ENCODE assay signal across 22 cellular contexts in the genomic region with DNA sequence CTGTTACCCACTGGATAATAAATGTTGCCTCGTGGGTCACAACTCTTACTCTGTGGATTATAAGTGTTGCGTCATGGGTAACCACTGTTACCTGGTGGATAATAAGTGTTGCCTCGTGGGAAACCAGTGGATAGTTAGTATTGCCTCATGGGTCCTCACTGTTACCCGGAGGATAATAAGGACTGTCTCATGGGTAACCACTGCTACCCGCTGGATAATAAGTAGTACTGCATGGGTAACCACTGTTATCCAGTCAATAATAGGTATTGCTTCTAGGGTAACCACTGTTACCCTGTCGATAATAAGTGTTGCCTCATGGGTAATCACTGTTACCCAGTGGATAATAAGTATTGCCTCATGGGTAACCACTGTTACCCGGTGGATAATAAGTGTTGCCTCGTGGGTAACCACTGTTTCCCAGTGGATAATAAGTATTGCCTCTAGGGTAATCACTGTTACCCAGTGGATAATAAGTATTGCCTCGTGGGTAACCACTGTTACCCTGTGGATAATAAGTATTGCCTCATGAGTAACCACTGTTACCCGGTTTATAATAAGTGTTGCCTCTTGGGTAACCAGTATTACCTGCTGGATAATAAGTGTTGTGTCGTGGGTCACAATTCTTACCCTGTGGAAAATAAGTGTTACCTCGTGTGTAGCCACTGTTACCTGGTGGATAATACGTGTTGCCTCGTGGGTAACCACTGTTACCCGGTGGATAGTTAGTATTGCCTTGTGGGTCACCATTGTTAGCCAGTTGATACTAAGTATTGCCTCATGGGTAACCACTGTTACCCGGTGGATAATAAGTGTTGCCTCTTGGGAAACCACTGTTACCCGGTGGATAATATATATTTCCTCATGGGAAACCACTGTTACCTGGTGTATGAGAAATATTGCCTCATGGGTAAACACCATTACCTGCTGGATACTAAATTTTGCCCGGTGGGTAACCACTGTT. TPM values are rescaled to one million over a fixed set of nuclear protein-coding genes. Genes with fewer than 3 reads are reported as not detected.
DNase-seq lines count a peak whose midpoint lies in the region; ATAC-seq, FAIRE-seq and TF ChIP-seq lines count a peak whose summit lies in the region.
"Had no signal": no experiment of that assay in that cellular context is flagged by ENCODE, and none has a peak within 500 bp of the region (broad histone marks: within the 10 kb centered on the region; RNA-seq: fewer than 3 reads in every experiment).

No MANE protein-coding gene starts in this region.

- no peak overlapping the region for H3K9ac ChIP-seq in SK-N-SH
- H3K9ac ChIP-seq in adipocyte (ENCODE audit: low read length): no peak overlapping the region

- no peak for TF ChIP-seq EP300 in SK-N-SH (IDR thresholded peaks at IDR 0.05; ENCODE audit: borderline replicate concordance in 1 of 2, low read depth in 1 of 2, low read length in 1 of 2)

- H3K4me1 Mint-ChIP-seq in activated CD4-positive, alpha-beta memory T cell treated with anti-CD3 and anti-CD28 coated beads, Interleukin-2, amount 10 ng/mL, durations not matched to agents 7 days and 5 days: no peaks in the 10 kb centered on the region
- no peaks in the 10 kb centered on the region for H3K4me1 Mint-ChIP-seq in CD8-positive, alpha-beta memory T cell

- no peaks in the 10 kb centered on the region for H3F3A ChIP-seq in SK-N-SH (replicated peaks; ENCODE audit: insufficient read depth)

- peak; percentile 27; the same call in 1 of the 2 replicates for TF ChIP-seq CTCF in SK-N-SH (IDR thresholded peaks at IDR 0.05)
- peak; percentile 20 for TF ChIP-seq CTCF in fibroblast of the aortic adventitia (IDR thresholded peaks at IDR 0.05; ENCODE audit: insufficient read depth, low read length)

- H3K4me3 Mint-ChIP-seq in activated CD4-positive, alpha-beta memory T cell treated with anti-CD3 and anti-CD28 coated beads, Interleukin-2, amount 10 ng/mL, durations not matched to agents 7 days and 5 days: no peak overlapping the region
- no peak overlapping the region for H3K4me3 Mint-ChIP-seq in CD8-positive, alpha-beta memory T cell

- peak; percentile 85 for FAIRE-seq in urothelium cell line (lab: Jason Lieb, UNC)
- FAIRE-seq: A204.1, keratinocyte had no signal

- no peak overlapping the region for H3K4me3 ChIP-seq in SK-N-SH (ENCODE audit: low read depth in 2 of 2, low read length in 1 of 2)
- H3K4me3 ChIP-seq in adipocyte (ENCODE audit: low read length): no peak overlapping the region
- no peak overlapping the region for H3K4me3 ChIP-seq in fibroblast of the aortic adventitia (ENCODE audit: low read depth, low read length)
- no peak overlapping the region for H3K4me3 ChIP-seq in CD8-positive, alpha-beta memory T cell (ENCODE audit: low read length)
- H3K4me3 ChIP-seq: SJSA1, tibial nerve had no signal

- H3K36me3 ChIP-seq in SK-N-SH (replicated peaks in 1 of 2; ENCODE audit: control insufficient read depth in 1 of 2, insufficient read depth in 2 of 2, low read length in 1 of 2) (no peaks in the 10 kb centered on the region), adipocyte (ENCODE audit: control insufficient read depth, insufficient read depth, low read length, severe bottlenecking) (no peaks in the 10 kb centered on the region)
- no peaks in the 10 kb centered on the region for H3K36me3 ChIP-seq in CD8-positive, alpha-beta memory T cell (ENCODE audit: insufficient read depth, low read length)
- H3K36me3 ChIP-seq: SJSA1, tibial nerve had no signal

- TF ChIP-seq RAD21 in SK-N-SH (IDR thresholded peaks at IDR 0.05; ENCODE audit: low read length): no peak

- H3K79me2 ChIP-seq in SK-N-SH (ENCODE audit: insufficient read depth): no peaks in the 10 kb centered on the region

- no peak overlapping the region for H3K27ac ChIP-seq in SK-N-SH (ENCODE audit: low read depth in 2 of 2, low read length in 1 of 2)
- H3K27ac ChIP-seq in CD8-positive, alpha-beta memory T cell (ENCODE audit: low read depth, low read length): no peak overlapping the region
- H3K27ac ChIP-seq: SJSA1, tibial nerve had no signal

- no peaks in the 10 kb centered on the region for H3K36me3 Mint-ChIP-seq in activated CD4-positive, alpha-beta memory T cell treated with anti-CD3 and anti-CD28 coated beads, Interleukin-2, amount 10 ng/mL, durations not matched to agents 7 days and 5 days (ENCODE audit: low read depth)
- H3K36me3 Mint-ChIP-seq in CD8-positive, alpha-beta memory T cell: no peaks in the 10 kb centered on the region

- no peaks in the 10 kb centered on the region for H3K9me2 ChIP-seq in SK-N-SH

- POLR2A ChIA-PET in SK-N-SH (lab: Yijun Ruan, JAX) (no interaction called here), HEK293T (lab: Yijun Ruan, JAX) (no interaction called here)
- POLR2A ChIA-PET in activated CD4-positive, alpha-beta memory T cell treated with anti-CD3 and anti-CD28 coated beads, Interleukin-2, amount 10 ng/mL, durations not matched to agents 7 days and 5 days (lab: Charles Lee): no interaction called here
- POLR2A ChIA-PET in CD8-positive, alpha-beta memory T cell (lab: Charles Lee): no interaction called here

- no peak overlapping the region for H3K4me2 ChIP-seq in SK-N-SH

- 34% methylated on average over 18 of the region's 18 CpGs for WGBS in SK-N-SH (ENCODE audit: low lambda C conversion rate)

- no peak for ATAC-seq in SK-N-SH treated with all-trans-retinoic acid at 6 μM for 48 hours

- H3K27me3 Mint-ChIP-seq in activated CD4-positive, alpha-beta memory T cell treated with anti-CD3 and anti-CD28 coated beads, Interleukin-2, amount 10 ng/mL, durations not matched to agents 7 days and 5 days: no peaks in the 10 kb centered on the region
- no peaks in the 10 kb centered on the region for H3K27me3 Mint-ChIP-seq in CD8-positive, alpha-beta memory T cell

- H2AFZ ChIP-seq in SK-N-SH (ENCODE audit: low read depth): no peak overlapping the region

- CTCF ChIA-PET in SK-N-SH (lab: Yijun Ruan, JAX) (no interaction called here), HEK293T (lab: Yijun Ruan, JAX) (no interaction called here)
- CTCF ChIA-PET in activated CD4-positive, alpha-beta memory T cell treated with anti-CD3 and anti-CD28 coated beads, Interleukin-2, amount 10 ng/mL, durations not matched to agents 7 days and 5 days (lab: Charles Lee): no interaction called here
- CTCF ChIA-PET in CD8-positive, alpha-beta memory T cell (lab: Charles Lee): no interaction called here

- H3K27ac Mint-ChIP-seq in activated CD4-positive, alpha-beta memory T cell treated with anti-CD3 and anti-CD28 coated beads, Interleukin-2, amount 10 ng/mL, durations not matched to agents 7 days and 5 days: no peak overlapping the region
- no peak overlapping the region for H3K27ac Mint-ChIP-seq in CD8-positive, alpha-beta memory T cell

- DNase-seq in SK-N-SH: no peak
- DNase-seq in adipocyte (ENCODE audit: low read depth): peak; percentile 39
- DNase-seq in fibroblast of the aortic adventitia (ENCODE audit: low read depth): peak; percentile 8
- no peak for DNase-seq in urothelium cell line (ENCODE audit: low spot score)
- DNase-seq in activated CD4-positive, alpha-beta memory T cell treated with anti-CD3 and anti-CD28 coated beads, Interleukin-2, amount 10 ng/mL, durations not matched to agents 7 days and 5 days: no peak
- DNase-seq in CD8-positive, alpha-beta memory T cell: no peak
- DNase-seq in HEK293T (ENCODE audit: extremely low spot score): no peak
- DNase-seq: activated CD4-positive, CD25-positive, alpha-beta regulatory T cell treated with anti-CD3 and anti-CD28 coated beads, Interleukin-2, amount 50 U/mL, for 72 hours; activated effector memory CD4-positive, alpha-beta T cell treated with anti-CD3 and anti-CD28 coated beads, Interleukin-2, amount 50 U/mL, for 16 hours; C1 segment of cervical spinal cord; DMS153; head of caudate nucleus; NCI-H1694 treated with DMSO at 0.1 percent for 48 hours; NCI-H510A; stimulated activated naive CD4-positive, alpha-beta T cell treated with Interleukin-2 at 50 U/mL for 16 hours had no signal

- no peaks in the 10 kb centered on the region for H4K20me1 ChIP-seq in SK-N-SH (ENCODE audit: insufficient read depth)

- H3K27me3 ChIP-seq in SK-N-SH (ENCODE audit: insufficient read depth) (no peaks in the 10 kb centered on the region), adipocyte (replicated peaks; ENCODE audit: control insufficient read depth, insufficient read depth, low read length) (no peaks in the 10 kb centered on the region)
- H3K27me3 ChIP-seq in CD8-positive, alpha-beta memory T cell (ENCODE audit: insufficient read depth, low read length, poor library complexity, severe bottlenecking): no peaks in the 10 kb centered on the region
- H3K27me3 ChIP-seq: SJSA1, tibial nerve had no signal

- H3K9me3 Mint-ChIP-seq in activated CD4-positive, alpha-beta memory T cell treated with anti-CD3 and anti-CD28 coated beads, Interleukin-2, amount 10 ng/mL, durations not matched to agents 7 days and 5 days: peaks cover 18% of the 10 kb centered on the region
- no peaks in the 10 kb centered on the region for H3K9me3 Mint-ChIP-seq in CD8-positive, alpha-beta memory T cell

- H3K9me3 ChIP-seq in SK-N-SH (no peaks in the 10 kb centered on the region), adipocyte (ENCODE audit: control insufficient read depth, low read length) (no peaks in the 10 kb centered on the region)
- no peaks in the 10 kb centered on the region for H3K9me3 ChIP-seq in CD8-positive, alpha-beta memory T cell (ENCODE audit: low read length)
- H3K9me3 ChIP-seq: SJSA1 had no signal

- H3K4me1 ChIP-seq in SK-N-SH (ENCODE audit: control insufficient read depth in 1 of 2, insufficient read depth in 2 of 2, low read depth in 1 of 2, low read length in 1 of 2) (no peaks in the 10 kb centered on the region), adipocyte (ENCODE audit: control insufficient read depth, insufficient read depth, low read length) (no peaks in the 10 kb centered on the region)
- no peaks in the 10 kb centered on the region for H3K4me1 ChIP-seq in CD8-positive, alpha-beta memory T cell (ENCODE audit: insufficient read depth, low read length)
- H3K4me1 ChIP-seq: SJSA1, tibial nerve had no signal

TF ChIP-seq in SK-N-SH treated with all-trans-retinoic acid at 6 μM for 48 hours, 23 proteins besides CTCF, POLR2A, EP300 and RAD21 (continues in another document):
- TF ChIP-seq RARB (CRISPR knock-in tag; IDR thresholded peaks at IDR 0.05): no peak

RNA-seq across cellular contexts. Expression of gene NXPE4, which starts 15.7 kb away (rescaled TPM):
- polyA plus RNA-seq in SK-N-SH (2012; rRNA removed): not detected in 2 replicates
- polyA plus RNA-seq in SK-N-SH (2012; cell fraction: cytosol; rRNA removed): not detected in 2 replicates
- not detected in 2 replicates for polyA plus RNA-seq in SK-N-SH (2012; cell fraction: nucleus; rRNA removed)
- total RNA-seq in fibroblast of the aortic adventitia (ENCODE audit: low replicate concordance): not detected in 2 replicates
- total RNA-seq in activated CD4-positive, alpha-beta memory T cell treated with anti-CD3 and anti-CD28 coated beads, Interleukin-2, amount 10 ng/mL, durations not matched to agents 7 days and 5 days: not detected
- not detected for total RNA-seq in CD8-positive, alpha-beta memory T cell
- not detected for polyA plus RNA-seq in CD8-positive, alpha-beta memory T cell
- total RNA-seq: pulmonary artery endothelial cell, SJSA1, tibial nerve had no signal
- polyA plus RNA-seq: keratinocyte, neural cell had no signal

RNA-seq across cellular contexts. Expression of gene NXPE1, which starts 51.6 kb away (rescaled TPM):
- polyA plus RNA-seq in SK-N-SH (2012; rRNA removed): not detected in 2 replicates
- polyA plus RNA-seq in SK-N-SH (2012; cell fraction: cytosol; rRNA removed): not detected in 2 replicates
- polyA plus RNA-seq in SK-N-SH (2012; cell fraction: nucleus; rRNA removed): not detected in 2 replicates
- total RNA-seq in fibroblast of the aortic adventitia (ENCODE audit: low replicate concordance): not detected in 2 replicates
- total RNA-seq in activated CD4-positive, alpha-beta memory T cell treated with anti-CD3 and anti-CD28 coated beads, Interleukin-2, amount 10 ng/mL, durations not matched to agents 7 days and 5 days: not detected
- not detected for total RNA-seq in CD8-positive, alpha-beta memory T cell
- polyA plus RNA-seq in CD8-positive, alpha-beta memory T cell: not detected
- total RNA-seq: pulmonary artery endothelial cell, SJSA1, tibial nerve had no signal
- polyA plus RNA-seq: keratinocyte, neural cell had no signal

Comparison
In these comparisons a context has a peak if more than half of its experiments do, and no peak if none do; other contexts are left out.
1. DNase-seq: peak in adipocyte (single experiment) and fibroblast of the aortic adventitia (single experiment); none in SK-N-SH (single experiment), urothelium cell line (single experiment), activated CD4-positive, alpha-beta memory T cell treated with anti-CD3 and anti-CD28 coated beads, Interleukin-2, amount 10 ng/mL, durations not matched to agents 7 days and 5 days (single experiment), CD8-positive, alpha-beta memory T cell (0 of 5) and HEK293T (single experiment).